ENCODE assay signal across 9 cellular contexts in genomic region chr6:101114703-101115102, GRCh38.
A peak's percentile ranks its signal among the peaks of the same experiment; 100 is the strongest.
DNase-seq lines count a peak whose midpoint lies in the region; ATAC-seq and TF ChIP-seq lines count a peak whose summit lies in the region.
"Had no signal": no experiment of that assay in that cellular context is flagged by ENCODE, and none has a peak within 500 bp of the region (broad histone marks: within the 10 kb centered on the region; RNA-seq: fewer than 3 reads in every experiment).

No MANE protein-coding gene starts in this region.

- DNase-seq in HK-2 (ENCODE audit: unreplicated experiment), result peak; percentile 5
- peak; percentile 86 to 88 for DNase-seq in NCI-H526 (lab: John Stamatoyannopoulos, UW)
- peak; percentile 21 to 83 for DNase-seq in cerebellar nuclear complex (lab: John Stamatoyannopoulos, UW)
- DNase-seq in mucosa of descending colon, result peak in 1 of 3 donors; percentile 40
- no peak for DNase-seq in stimulated activated naive CD8-positive, alpha-beta T cell treated with anti-CD3 and anti-CD28 coated beads, Interleukin-15, amount 100 ng/mL, for 72 hours
- DNase-seq in mucosa of gallbladder (ENCODE audit: low spot score), result no peak
- DNase-seq: naive B cell had no signal

- no peak overlapping the region for H3K27ac ChIP-seq in gastroesophageal sphincter

- H3K4me1 Mint-ChIP-seq in stimulated activated naive CD8-positive, alpha-beta T cell treated with anti-CD3 and anti-CD28 coated beads, Interleukin-15, amount 100 ng/mL, for 72 hours, result no peaks in the 10 kb centered on the region
- H3K4me1 Mint-ChIP-seq: naive B cell had no signal

- H3K4me1 ChIP-seq in mucosa of descending colon (ENCODE audit: low read depth) (no peaks in the 10 kb centered on the region), gastroesophageal sphincter (no peaks in the 10 kb centered on the region)

- H3K4me3 ChIP-seq in mucosa of descending colon (no peak overlapping the region), gastroesophageal sphincter (no peak overlapping the region)

- H3K36me3 ChIP-seq in mucosa of descending colon (ENCODE audit: low read depth), result no peaks in the 10 kb centered on the region
- no peaks in the 10 kb centered on the region for H3K36me3 ChIP-seq in gastroesophageal sphincter

- H3K4me3 Mint-ChIP-seq in stimulated activated naive CD8-positive, alpha-beta T cell treated with anti-CD3 and anti-CD28 coated beads, Interleukin-15, amount 100 ng/mL, for 72 hours, result no peak overlapping the region
- H3K4me3 Mint-ChIP-seq: naive B cell had no signal

- H3K9me3 ChIP-seq in mucosa of descending colon, result no peaks in the 10 kb centered on the region
- H3K9me3 ChIP-seq in gastroesophageal sphincter, result no peaks in the 10 kb centered on the region

- H3K27me3 Mint-ChIP-seq in stimulated activated naive CD8-positive, alpha-beta T cell treated with anti-CD3 and anti-CD28 coated beads, Interleukin-15, amount 100 ng/mL, for 72 hours, result no peaks in the 10 kb centered on the region
- H3K27me3 Mint-ChIP-seq: naive B cell had no signal

- WGBS in gastroesophageal sphincter (ENCODE audit: low coverage in 1 of 2), 2 donors, result 0% methylated on average over 1 of the region's 1 CpG

- no peak overlapping the region for H3K27ac Mint-ChIP-seq in stimulated activated naive CD8-positive, alpha-beta T cell treated with anti-CD3 and anti-CD28 coated beads, Interleukin-15, amount 100 ng/mL, for 72 hours
- H3K27ac Mint-ChIP-seq: naive B cell had no signal

- ATAC-seq in mucosa of descending colon (peak; percentile 69), gastroesophageal sphincter (no peak)
- no peak for ATAC-seq in stimulated activated naive CD8-positive, alpha-beta T cell treated with anti-CD3 and anti-CD28 coated beads, Interleukin-15, amount 100 ng/mL, for 72 hours

- no peak for TF ChIP-seq POLR2A in gastroesophageal sphincter (IDR thresholded peaks at IDR 0.05)

- intact Hi-C loops in mucosa of descending colon (cut with DNase I, micrococcal nuclease), result no loop called here

- TF ChIP-seq CTCF in GM12874 (IDR thresholded peaks at IDR 0.05; ENCODE audit: insufficient read depth, low read depth, low read length) (peak; percentile 28; the same call in 1 of the 2 replicates), mucosa of descending colon (IDR thresholded peaks at IDR 0.05) (no peak), gastroesophageal sphincter (IDR thresholded peaks at IDR 0.05) (peak in 2 of 4 experiments; percentile 29 to 42)

- H3K9me3 Mint-ChIP-seq in stimulated activated naive CD8-positive, alpha-beta T cell treated with anti-CD3 and anti-CD28 coated beads, Interleukin-15, amount 100 ng/mL, for 72 hours, result peaks cover 0 to 4% of the 10 kb centered on the region in 2 donors

- no peak for TF ChIP-seq EP300 in gastroesophageal sphincter (IDR thresholded peaks at IDR 0.05)

- H3K27me3 ChIP-seq in gastroesophageal sphincter, result peaks cover 3% of the 10 kb centered on the region

Comparison
In these comparisons a context has a peak if more than half of its experiments do, and no peak if none do; other contexts are left out.
1. DNase-seq: peak in HK-2 (single experiment), NCI-H526 (2 of 2) and cerebellar nuclear complex (2 of 2); none in stimulated activated naive CD8-positive, alpha-beta T cell treated with anti-CD3 and anti-CD28 coated beads, Interleukin-15, amount 100 ng/mL, for 72 hours (0 of 2) and mucosa of gallbladder (single experiment).